In the genomic region with DNA sequence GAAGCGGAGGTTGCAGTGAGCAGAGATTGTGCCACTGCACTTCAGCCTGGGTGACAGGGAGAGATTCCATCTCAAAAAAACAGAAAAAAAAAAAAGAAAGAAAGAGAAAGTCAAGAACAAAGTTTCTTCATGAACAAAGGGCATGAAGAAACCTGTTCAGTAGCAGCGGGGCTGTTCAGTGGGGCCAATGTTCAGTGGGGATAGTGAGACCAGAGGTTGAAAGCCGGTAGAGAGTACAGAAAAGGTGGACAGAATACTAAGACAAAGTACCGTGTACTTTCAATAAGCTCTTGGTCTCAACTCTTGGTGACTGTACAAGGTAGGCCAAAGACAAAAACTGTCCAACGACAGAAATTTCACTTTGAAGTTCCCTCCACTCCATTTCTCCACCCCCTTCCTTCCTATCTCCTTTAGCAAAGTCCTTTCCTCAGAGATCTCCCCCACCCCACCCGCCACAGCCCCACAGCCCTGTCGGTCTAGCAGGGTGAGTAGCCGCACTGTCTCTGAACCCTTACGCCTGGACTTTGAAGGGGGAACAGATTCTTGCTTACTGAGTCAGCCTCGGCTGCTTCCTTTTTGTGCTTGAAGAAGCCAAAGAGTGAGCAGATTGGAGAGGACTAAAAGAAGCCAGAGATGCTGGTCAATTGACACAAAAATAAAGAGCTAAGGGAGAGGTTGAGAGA, we compare ENCODE assay signal across 10 cellular contexts. TPM values are rescaled to one million over a fixed set of nuclear protein-coding genes. Genes with fewer than 3 reads are reported as not detected.
DNase-seq lines count a peak whose midpoint lies in the region; ATAC-seq lines count a peak whose summit lies in the region.
"Had no signal": no experiment of that assay in that cellular context is flagged by ENCODE, and none has a peak within 500 bp of the region (broad histone marks: within the 10 kb centered on the region; RNA-seq: fewer than 3 reads in every experiment).

No MANE protein-coding gene starts in this region.

- H3K27ac Mint-ChIP-seq in T-helper 17 cell, result peak overlapping the region; percentile 89
- no peak overlapping the region for H3K27ac Mint-ChIP-seq in activated CD4-positive, alpha-beta memory T cell treated with anti-CD3 and anti-CD28 coated beads for 36 hours

- no peaks in the 10 kb centered on the region for H3K9me3 ChIP-seq in T-helper 17 cell (ENCODE audit: control insufficient read depth, low read length, poor library complexity, severe bottlenecking)
- H3K9me3 ChIP-seq: uterus had no signal

- no peak for ATAC-seq in T-helper 17 cell

- H3K4me1 Mint-ChIP-seq in T-helper 17 cell, result peaks cover 21% of the 10 kb centered on the region
- peaks cover 31% of the 10 kb centered on the region for H3K4me1 Mint-ChIP-seq in activated CD4-positive, alpha-beta memory T cell treated with anti-CD3 and anti-CD28 coated beads for 36 hours (ENCODE audit: low read depth)

- no peaks in the 10 kb centered on the region for H3K9me3 Mint-ChIP-seq in activated CD4-positive, alpha-beta memory T cell treated with anti-CD3 and anti-CD28 coated beads for 36 hours

- no peak overlapping the region for H3K4me3 Mint-ChIP-seq in T-helper 17 cell
- no peak overlapping the region for H3K4me3 Mint-ChIP-seq in activated CD4-positive, alpha-beta memory T cell treated with anti-CD3 and anti-CD28 coated beads for 36 hours

- POLR2A ChIA-PET in activated CD4-positive, alpha-beta memory T cell treated with anti-CD3 and anti-CD28 coated beads for 36 hours (lab: Charles Lee), result interaction anchor here (1.4 kb wide), 1 partner anchor 14 kb away, joined by 3 read pairs; no protein-coding TSS in a partner anchor

- intact Hi-C loops in activated CD4-positive, alpha-beta memory T cell treated with anti-CD3 and anti-CD28 coated beads for 36 hours (cut with micrococcal nuclease), result no loop called here

- CTCF ChIA-PET in activated CD4-positive, alpha-beta memory T cell treated with anti-CD3 and anti-CD28 coated beads for 36 hours (lab: Charles Lee), result no interaction called here

- H3K27me3 Mint-ChIP-seq in T-helper 17 cell, result no peaks in the 10 kb centered on the region
- no peaks in the 10 kb centered on the region for H3K27me3 Mint-ChIP-seq in activated CD4-positive, alpha-beta memory T cell treated with anti-CD3 and anti-CD28 coated beads for 36 hours

- DNase-seq in ELR (ENCODE audit: low read depth) (peak; percentile 92), T-helper 17 cell (no peak), glomerular visceral epithelial cell (ENCODE audit: extremely low spot score) (peak; percentile 86), putamen (ENCODE audit: low spot score) (peak; percentile 58)
- no peak for DNase-seq in stimulated activated CD4-positive, alpha-beta T cell treated with anti-CD3 and anti-CD28 coated beads, Interleukin-4, amount 100 ng/mL, for 1 hour
- DNase-seq in activated CD8-positive, alpha-beta memory T cell treated with anti-CD3 and anti-CD28 coated beads for 24 hours, result no peak
- no peak for DNase-seq in activated CD4-positive, alpha-beta memory T cell treated with anti-CD3 and anti-CD28 coated beads for 36 hours
- no peak for DNase-seq in activated CD4-positive, alpha-beta T cell treated with anti-CD3 and anti-CD28 coated beads, Interleukin-2, amount 50 U/mL, for 1 hour
- DNase-seq: RPMI8226 had no signal

- H3K36me3 Mint-ChIP-seq in T-helper 17 cell (ENCODE audit: low read depth), result no peaks in the 10 kb centered on the region
- H3K36me3 Mint-ChIP-seq in activated CD4-positive, alpha-beta memory T cell treated with anti-CD3 and anti-CD28 coated beads for 36 hours, result no peaks in the 10 kb centered on the region

RNA-seq across cellular contexts. Expression of gene FOS, which starts 44.3 kb away (rescaled TPM):
- 1,000 to 10,000 TPM; 2,179 to 4,074 TPM for total RNA-seq in T-helper 17 cell
- 10 to 100 TPM; 21.1 to 26.7 TPM for total RNA-seq in activated CD4-positive, alpha-beta memory T cell treated with anti-CD3 and anti-CD28 coated beads for 36 hours

RNA-seq across cellular contexts. Expression of gene TMED10, which starts 57.9 kb away (rescaled TPM):
- total RNA-seq in T-helper 17 cell, result 100 to 1,000 TPM; 190 to 195 TPM
- 100 to 1,000 TPM; 189 to 201 TPM for total RNA-seq in activated CD4-positive, alpha-beta memory T cell treated with anti-CD3 and anti-CD28 coated beads for 36 hours

Comparison
In these comparisons a context has a peak if more than half of its experiments do, and no peak if none do; other contexts are left out.
1. DNase-seq: peak in ELR (single experiment), glomerular visceral epithelial cell (single experiment) and putamen (single experiment); none in T-helper 17 cell (0 of 3), stimulated activated CD4-positive, alpha-beta T cell treated with anti-CD3 and anti-CD28 coated beads, Interleukin-4, amount 100 ng/mL, for 1 hour (single experiment), activated CD8-positive, alpha-beta memory T cell treated with anti-CD3 and anti-CD28 coated beads for 24 hours (single experiment), activated CD4-positive, alpha-beta memory T cell treated with anti-CD3 and anti-CD28 coated beads for 36 hours (single experiment) and activated CD4-positive, alpha-beta T cell treated with anti-CD3 and anti-CD28 coated beads, Interleukin-2, amount 50 U/mL, for 1 hour (single experiment).
2. RNA of gene FOS, which starts 44.3 kb away (total RNA-seq): 2,179 to 4,074 TPM in T-helper 17 cell; 21.1 to 26.7 TPM in activated CD4-positive, alpha-beta memory T cell treated with anti-CD3 and anti-CD28 coated beads for 36 hours; every median in the first group is over 10 times any median in the second.